ENCODE assay signal across 1 cellular context in genomic region chr1:50333595-50333974, GRCh38.
TF ChIP-seq lines count a peak whose summit lies in the region.

No MANE protein-coding gene starts in this region.

TF ChIP-seq in K562, 482 proteins besides CTCF, POLR2A, EP300 and RAD21 (continued from another document and continues in another):
- TF ChIP-seq MGA (IDR thresholded peaks at IDR 0.05), result peak; percentile 59; the same call in 1 of the 2 replicates
- no peak for TF ChIP-seq HBP1 (CRISPR knock-in tag; IDR thresholded peaks at IDR 0.05)
- TF ChIP-seq ZNF75A (CRISPR knock-in tag; IDR thresholded peaks at IDR 0.05), result no peak
- TF ChIP-seq TBL1XR1 (IDR thresholded peaks at IDR 0.05; ENCODE audit: low read length in 2 of 2), result no peak
- no peak for TF ChIP-seq KLF6 (CRISPR knock-in tag; IDR thresholded peaks at IDR 0.05; ENCODE audit: borderline replicate concordance)
- TF ChIP-seq RB1 (IDR thresholded peaks at IDR 0.05; ENCODE audit: low read depth), result peak; percentile 95
- no peak for TF ChIP-seq ZNF668 (CRISPR knock-in tag; IDR thresholded peaks at IDR 0.05)
- TF ChIP-seq ARID3B (CRISPR knock-in tag; IDR thresholded peaks at IDR 0.05; ENCODE audit: borderline replicate concordance), result no peak
- TF ChIP-seq ZNF449 (CRISPR knock-in tag; IDR thresholded peaks at IDR 0.05), result no peak
- TF ChIP-seq MCM5 (IDR thresholded peaks at IDR 0.05; ENCODE audit: low read depth), result no peak
- no peak for TF ChIP-seq ZBTB5 (IDR thresholded peaks at IDR 0.05)
- TF ChIP-seq SIX5 (IDR thresholded peaks at IDR 0.05; ENCODE audit: borderline replicate concordance in 1 of 2, insufficient read depth in 1 of 2, low read depth in 1 of 2, low read length in 2 of 2), result no peak
- no peak for TF ChIP-seq CBX8 (IDR thresholded peaks at IDR 0.05; ENCODE audit: borderline replicate concordance, extremely low read depth, low read depth, low read length, poor library complexity, severe bottlenecking)
- no peak for TF ChIP-seq ELF2 (CRISPR knock-in tag; IDR thresholded peaks at IDR 0.05)
- peak; percentile 43; the same call in 1 of the 2 replicates for TF ChIP-seq STAG1 (CRISPR knock-in tag; IDR thresholded peaks at IDR 0.05; ENCODE audit: borderline replicate concordance)
- TF ChIP-seq HOMEZ (CRISPR knock-in tag; IDR thresholded peaks at IDR 0.05), result no peak
- TF ChIP-seq MEF2D (tag; conservative IDR thresholded peaks at IDR 0.05; ENCODE audit: low read depth), result no peak
- TF ChIP-seq KLF10 (CRISPR knock-in tag; IDR thresholded peaks at IDR 0.05), result no peak
- TF ChIP-seq ARID4B (CRISPR knock-in tag; IDR thresholded peaks at IDR 0.05), result no peak
- TF ChIP-seq DLX4 (CRISPR knock-in tag; IDR thresholded peaks at IDR 0.05), result no peak
- no peak for TF ChIP-seq MTA3 (IDR thresholded peaks at IDR 0.05; ENCODE audit: borderline replicate concordance)
- TF ChIP-seq TOE1 (IDR thresholded peaks at IDR 0.05; ENCODE audit: borderline replicate concordance), result no peak
- no peak for TF ChIP-seq TOE1 (CRISPR knock-in tag; IDR thresholded peaks at IDR 0.05; ENCODE audit: borderline replicate concordance, low read depth)
- TF ChIP-seq MAX (CRISPR knock-in tag; IDR thresholded peaks at IDR 0.05), result peak; percentile 63; the same call in 1 of the 2 replicates
- no peak for TF ChIP-seq ZNF589 (CRISPR knock-in tag; IDR thresholded peaks at IDR 0.05; ENCODE audit: low read depth)
- TF ChIP-seq FOXA1 (IDR thresholded peaks at IDR 0.05; ENCODE audit: borderline replicate concordance), result no peak
- TF ChIP-seq POLR2AphosphoS5 (IDR thresholded peaks at IDR 0.05; ENCODE audit: control insufficient read depth, insufficient read depth, low read depth, low read length), result no peak
- no peak for TF ChIP-seq PURB (CRISPR knock-in tag; IDR thresholded peaks at IDR 0.05; ENCODE audit: low read depth)
- TF ChIP-seq NBN (IDR thresholded peaks at IDR 0.05; ENCODE audit: low read depth), result no peak
- TF ChIP-seq ZNF347 (CRISPR knock-in tag; IDR thresholded peaks at IDR 0.05; ENCODE audit: low read depth), result no peak
- no peak for TF ChIP-seq SPI1 (IDR thresholded peaks at IDR 0.05; ENCODE audit: borderline replicate concordance, low read depth, low read length)
